ENCODE assay signal across 21 cellular contexts in the genomic region with DNA sequence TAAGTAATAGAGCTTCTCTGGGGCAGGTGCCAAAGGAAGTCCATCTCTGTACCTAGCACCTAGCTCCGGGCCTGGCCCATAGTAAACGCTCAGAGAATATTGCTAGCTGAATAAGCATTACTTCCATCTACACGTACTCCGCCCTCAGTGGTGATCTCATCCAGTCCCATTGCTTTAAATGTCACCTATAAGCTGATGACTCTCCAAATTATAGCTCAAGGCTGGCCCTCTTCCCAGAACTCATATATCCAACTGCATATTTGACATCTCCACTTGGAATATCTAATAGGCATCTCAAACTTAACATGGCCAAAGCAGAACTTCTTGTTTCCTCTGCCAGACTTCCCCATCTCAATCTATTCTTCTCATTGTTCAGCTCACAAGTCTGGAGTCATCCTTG. TPM values are rescaled to one million over a fixed set of nuclear protein-coding genes. Genes with fewer than 3 reads are reported as not detected.
DNase-seq lines count a peak whose midpoint lies in the region; ATAC-seq and TF ChIP-seq lines count a peak whose summit lies in the region.
"Had no signal": no experiment of that assay in that cellular context is flagged by ENCODE, and none has a peak within 500 bp of the region (broad histone marks: within the 10 kb centered on the region; RNA-seq: fewer than 3 reads in every experiment).

No MANE protein-coding gene starts in this region.

- no peaks in the 10 kb centered on the region for H3K9me3 ChIP-seq in mucosa of descending colon
- H3K9me3 ChIP-seq: adrenal gland had no signal

- H3K27ac ChIP-seq in caudate nucleus (ENCODE audit: low read depth, low read length) = peak overlapping the region; percentile 3
- H3K27ac ChIP-seq: coronary artery, KMS-11, RWPE1 had no signal

- in situ Hi-C loops in Caki2 (cut with HindIII; ENCODE audit: low pct_unique_long_range_greater_than_20kb, low sequenced_read_pairs) = no loop called here

- intact Hi-C loops in mucosa of descending colon (cut with DNase I, micrococcal nuclease) = no loop called here

- no peak for TF ChIP-seq CTCF in mucosa of descending colon (IDR thresholded peaks at IDR 0.05)

- peak; percentile 19 for DNase-seq in Caki2 (ENCODE audit: low read depth)
- peak; percentile 36 for DNase-seq in NCI-H446 treated with DMSO at 0.1 percent for 48 hours (lab: John Stamatoyannopoulos, UW)
- DNase-seq in caudate nucleus (lab: John Stamatoyannopoulos, UW) = no peak
- peak in 1 of 3 donors; percentile 45 for DNase-seq in mucosa of descending colon
- DNase-seq: activated CD4-positive, alpha-beta T cell treated with anti-CD3 and anti-CD28 coated beads for 48 hours; activated naive CD4-positive, alpha-beta T cell; activated T-cell treated with anti-CD3 and anti-CD28 coated beads, Interleukin-2, amount 50 U/mL, for 4 hours; adrenal gland; C1 segment of cervical spinal cord; endodermal cell; kidney glomerular epithelial cell; NCI-H1694; NCI-H524 treated with DMSO at 0.1 percent for 48 hours had no signal

- peak; percentile 89 for ATAC-seq in mucosa of descending colon
- no peak for ATAC-seq in GM18511 (IDR thresholded peaks at IDR 0.05; ENCODE audit: unreplicated experiment)
- no peak for ATAC-seq in HG03469 (IDR thresholded peaks at IDR 0.05; ENCODE audit: unreplicated experiment)
- ATAC-seq in HG03175 (IDR thresholded peaks at IDR 0.05; ENCODE audit: unreplicated experiment) = no peak
- ATAC-seq in HG02981 (IDR thresholded peaks at IDR 0.05; ENCODE audit: unreplicated experiment) = no peak
- ATAC-seq: activated T-cell treated with anti-CD3 and anti-CD28 coated beads, Interleukin-2, amount 50 U/mL, for 4 hours; GM23338 had no signal

- no peaks in the 10 kb centered on the region for H3K4me1 ChIP-seq in mucosa of descending colon (ENCODE audit: low read depth)

- H3K4me3 ChIP-seq in mucosa of descending colon = no peak overlapping the region
- H3K4me3 ChIP-seq: adrenal gland, coronary artery, GM23338 had no signal

- H3K36me3 ChIP-seq in mucosa of descending colon (ENCODE audit: low read depth) = no peaks in the 10 kb centered on the region
- H3K36me3 ChIP-seq: adrenal gland had no signal

RNA-seq across cellular contexts. Expression of a gene that starts 6.9 kb away (rescaled TPM):
- total RNA-seq in Caki2 (2014; rRNA removed; shearing (Covaris generic); ENCODE audit: low replicate concordance) = 551 and 600 TPM in 2 replicates
- 100 to 1,000 TPM; 309 to 343 (median 309) TPM for total RNA-seq in mucosa of descending colon

RNA-seq across cellular contexts. Expression of a gene that starts 19.5 kb away (rescaled TPM):
- 336 and 419 TPM in 2 replicates for total RNA-seq in Caki2 (2014; rRNA removed; shearing (Covaris generic); ENCODE audit: low replicate concordance)
- 100 to 1,000 TPM; 117 to 140 (median 139) TPM for total RNA-seq in mucosa of descending colon

RNA-seq across cellular contexts. Expression of a gene that starts 39.9 kb away (rescaled TPM):
- 19.3 and 35.9 TPM in 2 replicates for total RNA-seq in Caki2 (2014; rRNA removed; shearing (Covaris generic); ENCODE audit: low replicate concordance)
- 10 to 100 TPM; 22.8 to 30.0 (median 29.5) TPM for total RNA-seq in mucosa of descending colon

RNA-seq across cellular contexts. Expression of a gene that starts 42.8 kb away (rescaled TPM):
- 24.9 and 36.8 TPM in 2 replicates for total RNA-seq in Caki2 (2014; rRNA removed; shearing (Covaris generic); ENCODE audit: low replicate concordance)
- 10 to 100 TPM; 20.6 to 29.5 (median 26.8) TPM for total RNA-seq in mucosa of descending colon

RNA-seq across cellular contexts. Expression of a gene that starts 42.8 kb away (rescaled TPM):
- total RNA-seq in Caki2 (2014; rRNA removed; shearing (Covaris generic); ENCODE audit: low replicate concordance) = 75.7 and 92.8 TPM in 2 replicates
- total RNA-seq in mucosa of descending colon = 10 to 100 TPM; 14.9 to 16.7 (median 16.3) TPM

Comparison
In these comparisons a context has a peak if more than half of its experiments do, and no peak if none do; other contexts are left out.
1. DNase-seq: peak in Caki2 (single experiment) and NCI-H446 treated with DMSO at 0.1 percent for 48 hours (single experiment); none in caudate nucleus (0 of 61).